ENCODE assay signal across 8 cellular contexts in the genomic region with DNA sequence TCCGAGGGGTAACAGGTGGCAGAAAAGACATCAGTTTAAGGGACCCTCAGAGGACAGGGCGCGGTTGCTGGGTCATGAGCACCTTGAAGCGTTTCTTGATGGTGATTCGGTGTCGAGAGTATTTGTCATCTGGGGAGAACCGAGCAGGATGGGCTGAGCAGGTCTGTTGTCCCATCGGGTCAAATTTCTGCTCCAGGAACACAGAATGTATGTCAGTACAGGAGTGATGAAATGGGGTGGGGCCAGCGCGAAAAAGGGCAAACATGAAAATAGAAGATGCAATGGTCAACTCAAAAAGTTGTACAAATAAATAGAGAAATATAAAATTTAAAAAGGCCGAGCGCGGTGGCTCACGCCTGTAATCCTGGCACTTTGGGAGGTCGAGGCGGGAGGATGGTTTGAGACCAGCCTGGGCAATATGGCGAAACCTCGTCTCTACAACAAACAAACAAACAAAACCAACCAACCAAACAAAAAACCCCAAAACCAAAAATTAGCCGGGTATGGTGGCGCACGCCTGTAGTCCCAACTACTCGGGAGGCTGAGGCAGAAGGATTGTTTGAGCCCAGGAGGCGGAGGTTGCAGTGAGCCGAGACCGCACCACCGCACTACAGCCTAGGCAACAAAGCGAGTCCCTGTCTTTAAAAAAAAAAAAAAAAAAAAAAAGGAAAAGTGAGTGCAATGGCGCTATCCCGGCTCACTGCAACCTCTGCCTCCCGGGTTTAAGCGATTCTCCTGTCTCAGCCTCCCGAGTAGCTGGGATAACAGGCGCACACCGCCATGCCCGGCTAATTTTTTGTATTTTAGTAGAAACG. TPM values are rescaled to one million over a fixed set of nuclear protein-coding genes. Genes with fewer than 3 reads are reported as not detected.
DNase-seq lines count a peak whose midpoint lies in the region; ATAC-seq and TF ChIP-seq lines count a peak whose summit lies in the region.

No MANE protein-coding gene starts in this region.

- no peak for ATAC-seq in activated CD8-positive, alpha-beta memory T cell treated with anti-CD3 and anti-CD28 coated beads, Interleukin-2, amount 10 ng/mL, durations not matched to agents 7 days and 5 days
- ATAC-seq in activated B cell treated with CpG ODN at 0.5 μM for 24 hours (ENCODE audit: low read depth), result no peak

- H3K36me3 Mint-ChIP-seq in activated CD8-positive, alpha-beta memory T cell treated with anti-CD3 and anti-CD28 coated beads, Interleukin-2, amount 10 ng/mL, durations not matched to agents 7 days and 5 days, result peaks cover 23% of the 10 kb centered on the region
- H3K36me3 Mint-ChIP-seq in activated B cell treated with CpG ODN at 0.5 μM for 24 hours (ENCODE audit: low read depth), result peaks cover 28% of the 10 kb centered on the region

- H3K4me3 ChIP-seq in kidney epithelial cell (ENCODE audit: low read depth, low read length) (peak overlapping the region; percentile 65), testis (peak overlapping the region; percentile 88 to 90)

- H3K4me1 ChIP-seq in testis, result no peaks in the 10 kb centered on the region

- no peaks in the 10 kb centered on the region for H3K9me3 Mint-ChIP-seq in activated CD8-positive, alpha-beta memory T cell treated with anti-CD3 and anti-CD28 coated beads, Interleukin-2, amount 10 ng/mL, durations not matched to agents 7 days and 5 days (ENCODE audit: low read depth)
- no peaks in the 10 kb centered on the region for H3K9me3 Mint-ChIP-seq in activated B cell treated with CpG ODN at 0.5 μM for 24 hours

- POLR2A ChIA-PET in activated B cell treated with CpG ODN at 0.5 μM for 24 hours (lab: Charles Lee), result interaction anchor here (0.6 to 2.0 kb wide), 10 partner anchors 8 to 627 kb away, joined by 3 to 42 read pairs (median 8); a partner anchor contains a TSS

- no peak overlapping the region for H3K4me3 Mint-ChIP-seq in activated CD8-positive, alpha-beta memory T cell treated with anti-CD3 and anti-CD28 coated beads, Interleukin-2, amount 10 ng/mL, durations not matched to agents 7 days and 5 days
- no peak overlapping the region for H3K4me3 Mint-ChIP-seq in activated B cell treated with CpG ODN at 0.5 μM for 24 hours

- intact Hi-C loops in activated B cell treated with CpG ODN at 0.5 μM for 24 hours (cut with micrococcal nuclease), result loop anchor here (2.0 kb wide), 3 partner anchors 13 to 303 kb away; a partner anchor contains a TSS
- intact Hi-C loops in testis (cut with DNase I; ENCODE audit: low total_unique reads), result no loop called here

- CTCF ChIA-PET in activated CD8-positive, alpha-beta memory T cell treated with anti-CD3 and anti-CD28 coated beads, Interleukin-2, amount 10 ng/mL, durations not matched to agents 7 days and 5 days (lab: Charles Lee), result interaction anchor here (0.8 to 3.2 kb wide), 18 partner anchors 8 to 246 kb away, joined by 3 to 55 read pairs (median 6); a partner anchor contains a TSS
- CTCF ChIA-PET in activated B cell treated with CpG ODN at 0.5 μM for 24 hours (lab: Charles Lee), result interaction anchor here (0.7 to 2.9 kb wide), 13 partner anchors 8 to 246 kb away, joined by 3 to 32 read pairs (median 3); a partner anchor contains a TSS

- WGBS in testis, 2 donors, result 37 to 51% methylated on average over 36 of the region's 36 CpGs

- no peak for TF ChIP-seq POLR2A in testis (IDR thresholded peaks at IDR 0.05)

- H3K9me3 ChIP-seq in testis, result no peaks in the 10 kb centered on the region

- H3K27ac Mint-ChIP-seq in activated CD8-positive, alpha-beta memory T cell treated with anti-CD3 and anti-CD28 coated beads, Interleukin-2, amount 10 ng/mL, durations not matched to agents 7 days and 5 days, result peak overlapping the region; percentile 67
- H3K27ac Mint-ChIP-seq in activated B cell treated with CpG ODN at 0.5 μM for 24 hours, result peak overlapping the region; percentile 74

- H3K4me1 Mint-ChIP-seq in activated CD8-positive, alpha-beta memory T cell treated with anti-CD3 and anti-CD28 coated beads, Interleukin-2, amount 10 ng/mL, durations not matched to agents 7 days and 5 days, result peaks cover 30% of the 10 kb centered on the region
- H3K4me1 Mint-ChIP-seq in activated B cell treated with CpG ODN at 0.5 μM for 24 hours, result peaks cover 26% of the 10 kb centered on the region

- H3K36me3 ChIP-seq in kidney epithelial cell (ENCODE audit: control insufficient read depth, insufficient read depth, low read length) (no peaks in the 10 kb centered on the region), testis (ENCODE audit: low read depth, missing control alignments) (no peaks in the 10 kb centered on the region)

- peak; percentile 68 for DNase-seq in activated CD8-positive, alpha-beta memory T cell treated with anti-CD3 and anti-CD28 coated beads, Interleukin-2, amount 10 ng/mL, durations not matched to agents 7 days and 5 days
- no peak for DNase-seq in activated CD8-positive, alpha-beta memory T cell treated with anti-CD3 and anti-CD28 coated beads, Interleukin-2, amount 50 U/mL, for 48 hours
- DNase-seq in activated B cell treated with CpG ODN at 0.5 μM for 24 hours, result no peak
- DNase-seq in kidney epithelial cell (ENCODE audit: low read depth), result no peak
- no peak for DNase-seq in testis
- no peak for DNase-seq in NCI-H1694 (lab: John Stamatoyannopoulos, UW)
- DNase-seq in activated effector memory CD4-positive, alpha-beta T cell treated with anti-CD3 and anti-CD28 coated beads, Interleukin-2, amount 50 U/mL, for 16 hours, result no peak
- DNase-seq in NCI-H82 (lab: John Stamatoyannopoulos, UW), result no peak

- no peaks in the 10 kb centered on the region for H3K27me3 ChIP-seq in kidney epithelial cell (ENCODE audit: control insufficient read depth, insufficient read depth, low read length)
- H3K27me3 ChIP-seq in testis, result no peaks in the 10 kb centered on the region

- H3K27ac ChIP-seq in testis, result peak overlapping the region; percentile 86 to 94

- H3K27me3 Mint-ChIP-seq in activated CD8-positive, alpha-beta memory T cell treated with anti-CD3 and anti-CD28 coated beads, Interleukin-2, amount 10 ng/mL, durations not matched to agents 7 days and 5 days, result no peaks in the 10 kb centered on the region
- no peaks in the 10 kb centered on the region for H3K27me3 Mint-ChIP-seq in activated B cell treated with CpG ODN at 0.5 μM for 24 hours

- no peak for TF ChIP-seq CTCF in activated B cell treated with CpG ODN at 0.5 μM for 24 hours (IDR thresholded peaks at IDR 0.05)
- TF ChIP-seq CTCF in kidney epithelial cell (IDR thresholded peaks at IDR 0.05; ENCODE audit: insufficient read depth, low read length, poor library complexity, severe bottlenecking), result no peak
- TF ChIP-seq CTCF in testis (IDR thresholded peaks at IDR 0.05), result no peak

RNA-seq across cellular contexts. Expression of a gene that starts 0.8 kb away (rescaled TPM):
- 100 to 1,000 TPM; 166 to 249 TPM for total RNA-seq in activated CD8-positive, alpha-beta memory T cell treated with anti-CD3 and anti-CD28 coated beads, Interleukin-2, amount 10 ng/mL, durations not matched to agents 7 days and 5 days
- total RNA-seq in activated B cell treated with CpG ODN at 0.5 μM for 24 hours (116 and 130 TPM in 2 replicates), kidney epithelial cell (355 and 365 TPM in 2 replicates), testis (10 to 100 TPM; 75.5 to 79.8 TPM)
- 86.2 TPM for polyA plus RNA-seq in testis (ENCODE audit: insufficient read depth, low read depth, low replicate concordance)

RNA-seq across cellular contexts. Expression of a gene that starts 1.0 kb away (rescaled TPM):
- total RNA-seq in activated CD8-positive, alpha-beta memory T cell treated with anti-CD3 and anti-CD28 coated beads, Interleukin-2, amount 10 ng/mL, durations not matched to agents 7 days and 5 days, result not detected
- total RNA-seq in activated B cell treated with CpG ODN at 0.5 μM for 24 hours (not detected in 2 replicates), kidney epithelial cell (not detected in 2 replicates), testis (10 to 100 TPM; 17.8 to 23.4 TPM)
- polyA plus RNA-seq in testis (ENCODE audit: insufficient read depth, low read depth, low replicate concordance), result 39.7 TPM

RNA-seq across cellular contexts. Expression of a gene that starts 4.5 kb away (rescaled TPM):
- 10 to 100 TPM; 28.2 to 55.2 TPM for total RNA-seq in activated CD8-positive, alpha-beta memory T cell treated with anti-CD3 and anti-CD28 coated beads, Interleukin-2, amount 10 ng/mL, durations not matched to agents 7 days and 5 days
- total RNA-seq in activated B cell treated with CpG ODN at 0.5 μM for 24 hours (61.3 and 74.4 TPM in 2 replicates), kidney epithelial cell (15.2 and 16.4 TPM in 2 replicates), testis (10 to 100 TPM; 72.8 to 77.2 TPM)
- polyA plus RNA-seq in testis (ENCODE audit: insufficient read depth, low read depth, low replicate concordance), result 106 TPM

RNA-seq across cellular contexts. Expression of a gene that starts 24.9 kb away (rescaled TPM):
- 100 to 1,000 TPM; 126 to 128 TPM for total RNA-seq in activated CD8-positive, alpha-beta memory T cell treated with anti-CD3 and anti-CD28 coated beads, Interleukin-2, amount 10 ng/mL, durations not matched to agents 7 days and 5 days
- total RNA-seq in activated B cell treated with CpG ODN at 0.5 μM for 24 hours (23.8 and 28.8 TPM in 2 replicates), kidney epithelial cell (21.1 and 26.2 TPM in 2 replicates), testis (10 to 100 TPM in 1 of 2 donors, 1 to 10 TPM in 1; 9.9 to 13.4 TPM)
- 16.1 TPM for polyA plus RNA-seq in testis (ENCODE audit: insufficient read depth, low read depth, low replicate concordance)

Comparison
In these comparisons a context has a peak if more than half of its experiments do, and no peak if none do; other contexts are left out.
1. RNA of a gene that starts 1.0 kb away (total RNA-seq): 17.8 to 23.4 TPM in testis; not detected in activated CD8-positive, alpha-beta memory T cell treated with anti-CD3 and anti-CD28 coated beads, Interleukin-2, amount 10 ng/mL, durations not matched to agents 7 days and 5 days, not detected in activated B cell treated with CpG ODN at 0.5 μM for 24 hours and not detected in kidney epithelial cell; every median in the first group is over 10 times any median in the second.